Comparison of ENCODE assay signal across 18 cellular contexts in the genomic region with DNA sequence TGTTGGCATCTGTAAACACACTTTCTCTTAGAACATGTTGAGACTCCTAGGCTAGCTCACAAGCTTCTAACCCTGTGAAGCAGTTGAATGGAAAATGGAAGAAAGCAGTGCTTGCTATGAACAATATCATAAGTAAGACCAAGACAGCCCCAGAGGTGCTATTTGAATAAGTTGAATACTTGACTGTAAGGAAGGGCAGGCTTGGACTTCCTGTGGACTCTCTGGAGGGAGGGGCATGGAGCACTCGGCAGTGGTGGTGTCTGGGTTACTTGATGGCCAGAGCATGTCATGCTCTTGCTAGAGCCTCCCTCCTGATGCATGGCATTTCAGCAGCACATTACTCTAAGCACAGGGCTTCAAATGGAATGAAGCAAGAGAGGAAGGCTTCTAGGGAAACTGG.
DNase-seq lines count a peak whose midpoint lies in the region; ATAC-seq and TF ChIP-seq lines count a peak whose summit lies in the region.
"Had no signal": no experiment of that assay in that cellular context is flagged by ENCODE, and none has a peak within 500 bp of the region (broad histone marks: within the 10 kb centered on the region; RNA-seq: fewer than 3 reads in every experiment).

No MANE protein-coding gene starts in this region.

- H3K9me3 Mint-ChIP-seq in CD4-positive, alpha-beta memory T cell, result peaks cover 0 to 9% (median 4%) of the 10 kb centered on the region in 8 donors
- H3K9me3 Mint-ChIP-seq in natural killer cell treated with Interleukin-12 subunit alpha and Interleukin-12 subunit beta and Interleukin-15 and Interleukin-18, amount 100 ng/mL, for 72 hours, result peaks cover 2% of the 10 kb centered on the region

- CTCF ChIA-PET in CD4-positive, alpha-beta memory T cell (lab: Charles Lee; ENCODE audit: partially characterized antibody), result interaction anchor here (1.3 to 3.2 kb wide), 3 partner anchors 8 to 209 kb away, joined by 3 to 16 read pairs (median 4); no protein-coding TSS in a partner anchor

- H3K4me1 Mint-ChIP-seq in CD4-positive, alpha-beta memory T cell, result peaks cover 47 to 69% (median 60%) of the 10 kb centered on the region in 4 donors
- peaks cover 59 to 64% of the 10 kb centered on the region in 2 donors for H3K4me1 Mint-ChIP-seq in natural killer cell treated with Interleukin-12 subunit alpha and Interleukin-12 subunit beta and Interleukin-15 and Interleukin-18, amount 100 ng/mL, for 72 hours (ENCODE audit: low read depth in 2 of 2)

- peak; percentile 51 to 63 for ATAC-seq in natural killer cell treated with Interleukin-12 subunit alpha and Interleukin-12 subunit beta and Interleukin-15 and Interleukin-18, amount 100 ng/mL, for 72 hours
- ATAC-seq in GM21381 (IDR thresholded peaks at IDR 0.05; ENCODE audit: unreplicated experiment) (no peak), HG03565 (IDR thresholded peaks at IDR 0.05; ENCODE audit: unreplicated experiment) (no peak)
- ATAC-seq: sciatic nerve had no signal

- no peaks in the 10 kb centered on the region for H3K27me3 ChIP-seq in CD4-positive, alpha-beta memory T cell (ENCODE audit: insufficient read depth, low read length)
- H3K27me3 ChIP-seq in HL-60 (ENCODE audit: insufficient read depth, poor library complexity, severe bottlenecking) (no peaks in the 10 kb centered on the region), ascending aorta (no peaks in the 10 kb centered on the region), brain microvascular endothelial cell (replicated peaks) (no peaks in the 10 kb centered on the region)
- H3K27me3 ChIP-seq: esophagus squamous epithelium, testis had no signal

- H3K9me3 ChIP-seq in CD4-positive, alpha-beta memory T cell (ENCODE audit: control insufficient read depth in 1 of 2, low read length in 2 of 2), result no peaks in the 10 kb centered on the region
- H3K9me3 ChIP-seq in ascending aorta, result no peaks in the 10 kb centered on the region
- H3K9me3 ChIP-seq: esophagus squamous epithelium, testis had no signal

- H3K27ac Mint-ChIP-seq in CD4-positive, alpha-beta memory T cell, result peak overlapping the region in 5 of 7 donors; percentile 27 to 67 (median 51)
- peak overlapping the region; percentile 25 to 31 for H3K27ac Mint-ChIP-seq in natural killer cell treated with Interleukin-12 subunit alpha and Interleukin-12 subunit beta and Interleukin-15 and Interleukin-18, amount 100 ng/mL, for 72 hours
- H3K27ac Mint-ChIP-seq: B cell had no signal

- H3K36me3 ChIP-seq in CD4-positive, alpha-beta memory T cell (ENCODE audit: insufficient read depth, low read length), result peaks cover 4% of the 10 kb centered on the region
- H3K36me3 ChIP-seq in ascending aorta (peaks cover 6 to 14% of the 10 kb centered on the region in 2 donors), brain microvascular endothelial cell (replicated peaks) (no peaks in the 10 kb centered on the region)

- H3K27me3 Mint-ChIP-seq in CD4-positive, alpha-beta memory T cell, result no peaks in the 10 kb centered on the region
- no peaks in the 10 kb centered on the region for H3K27me3 Mint-ChIP-seq in natural killer cell treated with Interleukin-12 subunit alpha and Interleukin-12 subunit beta and Interleukin-15 and Interleukin-18, amount 100 ng/mL, for 72 hours
- H3K27me3 Mint-ChIP-seq: B cell had no signal

- peaks cover 52% of the 10 kb centered on the region for H3K4me1 ChIP-seq in CD4-positive, alpha-beta memory T cell (ENCODE audit: insufficient read depth, low read length)
- H3K4me1 ChIP-seq in ascending aorta, result peaks cover 32 to 53% of the 10 kb centered on the region in 2 donors

- in situ Hi-C loops in brain microvascular endothelial cell (cut with HindIII; ENCODE audit: low pct_ligation_motif_present, low sequenced_read_pairs), result no loop called here

- no peak overlapping the region for H3K4me3 ChIP-seq in CD4-positive, alpha-beta memory T cell (ENCODE audit: low read length in 2 of 2)
- H3K4me3 ChIP-seq in HL-60 (replicated peaks; ENCODE audit: insufficient read depth, low read length), result no peak overlapping the region
- H3K4me3 ChIP-seq in ascending aorta, result no peak overlapping the region
- H3K4me3 ChIP-seq in brain microvascular endothelial cell (ENCODE audit: low read depth, low read length), result no peak overlapping the region
- H3K4me3 ChIP-seq: esophagus squamous epithelium, testis had no signal

- intact Hi-C loops in CD4-positive, alpha-beta memory T cell (cut with micrococcal nuclease), result no loop called here
- intact Hi-C loops in ascending aorta (cut with DNase I), result loop anchor here (2.0 kb wide), 1 partner anchor 45 kb away; no protein-coding TSS in a partner anchor

- POLR2A ChIA-PET in CD4-positive, alpha-beta memory T cell (lab: Charles Lee; ENCODE audit: partially characterized antibody), result no interaction called here

- DNase-seq in CD4-positive, alpha-beta memory T cell, result no peak
- DNase-seq in HL-60 (ENCODE audit: low read depth in 1 of 2, low spot score in 1 of 2) (no peak), ascending aorta (ENCODE audit: low spot score in 2 of 2) (no peak), brain microvascular endothelial cell (no peak)
- no peak for DNase-seq in natural killer cell treated with Interleukin-12 subunit alpha and Interleukin-12 subunit beta and Interleukin-15 and Interleukin-18, amount 100 ng/mL, for 72 hours (ENCODE audit: low spot score)
- DNase-seq: activated CD4-positive, CD25-positive, alpha-beta regulatory T cell; activated T-cell treated with anti-CD3 and anti-CD28 coated beads for 4 hours; esophagus squamous epithelium; H7; head of caudate nucleus; NCI-H446; occipital lobe; stimulated activated CD4-positive, alpha-beta T cell treated with anti-CD3 and anti-CD28 coated beads, Interleukin-1b, Interleukin-23, amount 100 ng/mL, for 48 hours; testis had no signal

- no peak overlapping the region for H3K27ac ChIP-seq in CD4-positive, alpha-beta memory T cell (ENCODE audit: low read depth, low read length)
- H3K27ac ChIP-seq in HL-60 (replicated peaks), result peak overlapping the region; percentile 52
- peak overlapping the region; percentile 91 to 92 for H3K27ac ChIP-seq in ascending aorta
- no peak overlapping the region for H3K27ac ChIP-seq in brain microvascular endothelial cell
- H3K27ac ChIP-seq: esophagus squamous epithelium, testis had no signal

- H3K4me3 Mint-ChIP-seq in CD4-positive, alpha-beta memory T cell, result peak overlapping the region in 2 of 8 donors; percentile 3 to 43
- H3K4me3 Mint-ChIP-seq in natural killer cell treated with Interleukin-12 subunit alpha and Interleukin-12 subunit beta and Interleukin-15 and Interleukin-18, amount 100 ng/mL, for 72 hours, result no peak overlapping the region
- H3K4me3 Mint-ChIP-seq: B cell had no signal

- H3K36me3 Mint-ChIP-seq in CD4-positive, alpha-beta memory T cell, result peaks cover 53 to 57% of the 10 kb centered on the region in 2 donors
- H3K36me3 Mint-ChIP-seq in natural killer cell treated with Interleukin-12 subunit alpha and Interleukin-12 subunit beta and Interleukin-15 and Interleukin-18, amount 100 ng/mL, for 72 hours, result peaks cover 21% of the 10 kb centered on the region

- TF ChIP-seq CTCF in HL-60 (IDR thresholded peaks at IDR 0.05; ENCODE audit: insufficient read depth, low read length) (no peak), ascending aorta (IDR thresholded peaks at IDR 0.05) (no peak), brain microvascular endothelial cell (IDR thresholded peaks at IDR 0.05; ENCODE audit: low read depth, low read length, missing control alignments) (no peak)

Comparison
In these comparisons a context has a peak if more than half of its experiments do, and no peak if none do; other contexts are left out.
1. H3K27ac ChIP-seq: peak in HL-60 (single experiment) and ascending aorta (2 of 2); none in CD4-positive, alpha-beta memory T cell (single experiment) and brain microvascular endothelial cell (single experiment).
2. ATAC-seq: peak in natural killer cell treated with Interleukin-12 subunit alpha and Interleukin-12 subunit beta and Interleukin-15 and Interleukin-18, amount 100 ng/mL, for 72 hours (2 of 2); none in GM21381 (single experiment) and HG03565 (single experiment).